In genomic region chr20:8039048-8039447, GRCh38 we compare ENCODE assay signal across 3 cellular contexts.
TF ChIP-seq lines count a peak whose summit lies in the region.

No MANE protein-coding gene starts in this region.

TF ChIP-seq in A549, 52 proteins besides CTCF, POLR2A, EP300 and RAD21 (continued from another document):
- TF ChIP-seq, protein P1, sequence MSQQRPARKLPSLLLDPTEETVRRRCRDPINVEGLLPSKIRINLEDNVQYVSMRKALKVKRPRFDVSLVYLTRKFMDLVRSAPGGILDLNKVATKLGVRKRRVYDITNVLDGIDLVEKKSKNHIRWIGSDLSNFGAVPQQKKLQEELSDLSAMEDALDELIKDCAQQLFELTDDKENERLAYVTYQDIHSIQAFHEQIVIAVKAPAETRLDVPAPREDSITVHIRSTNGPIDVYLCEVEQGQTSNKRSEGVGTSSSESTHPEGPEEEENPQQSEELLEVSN (IDR thresholded peaks at IDR 0.05; ENCODE audit: borderline replicate concordance, low read depth), result no peak
- TF ChIP-seq MAFK (IDR thresholded peaks at IDR 0.05; ENCODE audit: partially characterized antibody), result no peak
- TF ChIP-seq, protein P2, sequence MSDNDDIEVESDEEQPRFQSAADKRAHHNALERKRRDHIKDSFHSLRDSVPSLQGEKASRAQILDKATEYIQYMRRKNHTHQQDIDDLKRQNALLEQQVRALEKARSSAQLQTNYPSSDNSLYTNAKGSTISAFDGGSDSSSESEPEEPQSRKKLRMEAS (IDR thresholded peaks at IDR 0.05), result no peak
- TF ChIP-seq NPAS2 (CRISPR knock-in tag; IDR thresholded peaks at IDR 0.05; ENCODE audit: borderline replicate concordance), result no peak

TF ChIP-seq in HCT116, 20 proteins besides CTCF, POLR2A, EP300 and RAD21 (continued from another document):
- TF ChIP-seq, protein P3, sequence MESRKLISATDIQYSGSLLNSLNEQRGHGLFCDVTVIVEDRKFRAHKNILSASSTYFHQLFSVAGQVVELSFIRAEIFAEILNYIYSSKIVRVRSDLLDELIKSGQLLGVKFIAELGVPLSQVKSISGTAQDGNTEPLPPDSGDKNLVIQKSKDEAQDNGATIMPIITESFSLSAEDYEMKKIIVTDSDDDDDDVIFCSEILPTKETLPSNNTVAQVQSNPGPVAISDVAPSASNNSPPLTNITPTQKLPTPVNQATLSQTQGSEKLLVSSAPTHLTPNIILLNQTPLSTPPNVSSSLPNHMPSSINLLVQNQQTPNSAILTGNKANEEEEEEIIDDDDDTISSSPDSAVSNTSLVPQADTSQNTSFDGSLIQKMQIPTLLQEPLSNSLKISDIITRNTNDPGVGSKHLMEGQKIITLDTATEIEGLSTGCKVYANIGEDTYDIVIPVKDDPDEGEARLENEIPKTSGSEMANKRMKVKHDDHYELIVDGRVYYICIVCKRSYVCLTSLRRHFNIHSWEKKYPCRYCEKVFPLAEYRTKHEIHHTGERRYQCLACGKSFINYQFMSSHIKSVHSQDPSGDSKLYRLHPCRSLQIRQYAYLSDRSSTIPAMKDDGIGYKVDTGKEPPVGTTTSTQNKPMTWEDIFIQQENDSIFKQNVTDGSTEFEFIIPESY (IDR thresholded peaks at IDR 0.05; ENCODE audit: extremely low read depth, insufficient replicate concordance, low read length), result no peak
- no peak for TF ChIP-seq CEBPB (IDR thresholded peaks at IDR 0.05; ENCODE audit: low read depth)
- no peak for TF ChIP-seq SIN3A (IDR thresholded peaks at IDR 0.05; ENCODE audit: low read depth)
- no peak for TF ChIP-seq ATF3 (IDR thresholded peaks at IDR 0.05)
- TF ChIP-seq EZH2 (IDR thresholded peaks at IDR 0.05), result no peak

TF ChIP-seq in HEK293T, 16 proteins besides CTCF, POLR2A, EP300 and RAD21 (continued from another document):
- TF ChIP-seq PKNOX1 (IDR thresholded peaks at IDR 0.05) (no peak), FOXK2 (IDR thresholded peaks at IDR 0.05) (no peak), FOXM1 (IDR thresholded peaks at IDR 0.05; ENCODE audit: borderline replicate concordance) (no peak), ELF4 (IDR thresholded peaks at IDR 0.05) (no peak), BHLHE40 (IDR thresholded peaks at IDR 0.05; ENCODE audit: borderline replicate concordance) (no peak), NFRKB (IDR thresholded peaks at IDR 0.05) (no peak), TARDBP (IDR thresholded peaks at IDR 0.05) (no peak), L3MBTL2 (conservative IDR thresholded peaks at IDR 0.05) (no peak)
